16 cellular contexts compared by ENCODE assay signal in the genomic region with DNA sequence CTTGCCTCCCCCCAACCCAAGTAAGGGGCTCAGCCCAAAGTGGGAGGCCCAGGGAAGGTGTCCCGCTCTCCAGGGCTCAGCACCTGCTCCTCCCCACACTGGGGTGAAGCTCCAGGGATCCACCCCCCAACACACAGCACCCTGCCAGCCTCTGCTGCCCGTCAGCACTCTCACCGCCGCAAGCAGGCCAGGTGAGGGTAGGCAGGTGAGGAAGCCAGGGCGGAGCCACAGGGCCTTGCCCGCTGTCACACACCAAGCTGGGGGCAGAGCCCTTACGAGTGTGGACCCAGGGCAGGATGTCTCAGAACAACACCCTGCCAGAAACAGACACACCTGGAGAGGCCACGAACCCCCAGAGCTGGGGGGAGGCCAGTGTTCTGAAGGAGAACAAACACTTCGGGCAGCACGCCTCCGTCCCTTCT. TPM values are rescaled to one million over a fixed set of nuclear protein-coding genes. Genes with fewer than 3 reads are reported as not detected.
A peak's percentile ranks its signal among the peaks of the same experiment; 100 is the strongest.
DNase-seq lines count a peak whose midpoint lies in the region; ATAC-seq and TF ChIP-seq lines count a peak whose summit lies in the region.
"Had no signal": no experiment of that assay in that cellular context is flagged by ENCODE, and none has a peak within 500 bp of the region (broad histone marks: within the 10 kb centered on the region; RNA-seq: fewer than 3 reads in every experiment).

No MANE protein-coding gene starts in this region.

- peaks cover 50% of the 10 kb centered on the region for H3K4me1 ChIP-seq in CD4-positive, alpha-beta memory T cell (ENCODE audit: insufficient read depth, low read length)
- H3K4me1 ChIP-seq in esophagus squamous epithelium (peaks cover 28 to 98% (median 57%) of the 10 kb centered on the region in 3 donors), parathyroid adenoma (peaks cover 22% of the 10 kb centered on the region), esophagus muscularis mucosa (peaks cover 11 to 26% (median 23%) of the 10 kb centered on the region in 4 donors)
- H3K4me1 ChIP-seq: gastrocnemius medialis had no signal

- H3K9me3 Mint-ChIP-seq in CD4-positive, alpha-beta memory T cell = no peaks in the 10 kb centered on the region
- no peaks in the 10 kb centered on the region for H3K9me3 Mint-ChIP-seq in activated CD8-positive, alpha-beta memory T cell treated with anti-CD3 and anti-CD28 coated beads, Interleukin-2, amount 10 ng/mL, durations not matched to agents 7 days and 5 days (ENCODE audit: low read depth)

- TF ChIP-seq CTCF in esophagus squamous epithelium (IDR thresholded peaks at IDR 0.05) (no peak), parathyroid adenoma (IDR thresholded peaks at IDR 0.05) (no peak), esophagus muscularis mucosa (IDR thresholded peaks at IDR 0.05) (no peak)

- no peak for ATAC-seq in activated CD8-positive, alpha-beta memory T cell treated with anti-CD3 and anti-CD28 coated beads, Interleukin-2, amount 10 ng/mL, durations not matched to agents 7 days and 5 days
- ATAC-seq: gastrocnemius medialis had no signal

- peak overlapping the region; percentile 34 for H2AFZ ChIP-seq in parathyroid adenoma

- CTCF ChIA-PET in CD4-positive, alpha-beta memory T cell (lab: Charles Lee; ENCODE audit: partially characterized antibody) = no interaction called here
- CTCF ChIA-PET in activated CD8-positive, alpha-beta memory T cell treated with anti-CD3 and anti-CD28 coated beads, Interleukin-2, amount 10 ng/mL, durations not matched to agents 7 days and 5 days (lab: Charles Lee) = no interaction called here

- no peaks in the 10 kb centered on the region for H3K36me3 ChIP-seq in CD4-positive, alpha-beta memory T cell (ENCODE audit: insufficient read depth, low read length)
- H3K36me3 ChIP-seq in esophagus squamous epithelium (no peaks in the 10 kb centered on the region), parathyroid adenoma (ENCODE audit: control insufficient read depth, insufficient read depth, low read length) (no peaks in the 10 kb centered on the region), esophagus muscularis mucosa (no peaks in the 10 kb centered on the region)
- H3K36me3 ChIP-seq: BLaER1 treated with 17β-estradiol and CSF1 and Interleukin-3, amounts not matched to agents 10 nM and 100 nM; gastrocnemius medialis had no signal

- H3K27ac ChIP-seq in CD4-positive, alpha-beta memory T cell (ENCODE audit: low read depth, low read length) = no peak overlapping the region
- H3K27ac ChIP-seq in esophagus squamous epithelium = peak overlapping the region; percentile 76 to 92 (median 86)
- no peak overlapping the region for H3K27ac ChIP-seq in parathyroid adenoma
- no peak overlapping the region for H3K27ac ChIP-seq in esophagus muscularis mucosa (replicated peaks in 1 of 4)
- H3K27ac ChIP-seq: BLaER1 treated with 17β-estradiol and CSF1 and Interleukin-3, amounts not matched to agents 10 nM and 100 nM; gastrocnemius medialis had no signal

- no peak overlapping the region for H3K9ac ChIP-seq in parathyroid adenoma
- H3K9ac ChIP-seq: BLaER1 treated with 17β-estradiol and CSF1 and Interleukin-3, amounts not matched to agents 10 nM and 100 nM had no signal

- no peak overlapping the region for H3K4me3 Mint-ChIP-seq in CD4-positive, alpha-beta memory T cell
- no peak overlapping the region for H3K4me3 Mint-ChIP-seq in activated CD8-positive, alpha-beta memory T cell treated with anti-CD3 and anti-CD28 coated beads, Interleukin-2, amount 10 ng/mL, durations not matched to agents 7 days and 5 days

- no peak for TF ChIP-seq EP300 in esophagus muscularis mucosa (IDR thresholded peaks at IDR 0.05)

- peaks cover 23 to 50% (median 31%) of the 10 kb centered on the region in 4 donors for H3K4me1 Mint-ChIP-seq in CD4-positive, alpha-beta memory T cell
- peaks cover 28% of the 10 kb centered on the region for H3K4me1 Mint-ChIP-seq in activated CD8-positive, alpha-beta memory T cell treated with anti-CD3 and anti-CD28 coated beads, Interleukin-2, amount 10 ng/mL, durations not matched to agents 7 days and 5 days

- no peaks in the 10 kb centered on the region for H3K27me3 ChIP-seq in CD4-positive, alpha-beta memory T cell (ENCODE audit: insufficient read depth, low read length)
- no peaks in the 10 kb centered on the region for H3K27me3 ChIP-seq in esophagus squamous epithelium
- no peaks in the 10 kb centered on the region for H3K27me3 ChIP-seq in parathyroid adenoma (ENCODE audit: control insufficient read depth, insufficient read depth, low read length)
- H3K27me3 ChIP-seq in esophagus muscularis mucosa = no peaks in the 10 kb centered on the region
- H3K27me3 ChIP-seq: BLaER1 treated with 17β-estradiol and CSF1 and Interleukin-3, amounts not matched to agents 10 nM and 100 nM; gastrocnemius medialis had no signal

- H3K4me2 ChIP-seq in parathyroid adenoma (ENCODE audit: low read length) = no peak overlapping the region

- no peak for DNase-seq in CD4-positive, alpha-beta memory T cell
- peak; percentile 4 for DNase-seq in NCI-H69 (lab: John Stamatoyannopoulos, UW)
- DNase-seq in esophagus squamous epithelium (lab: John Stamatoyannopoulos, UW) = no peak
- DNase-seq in activated CD8-positive, alpha-beta memory T cell treated with anti-CD3 and anti-CD28 coated beads, Interleukin-2, amount 10 ng/mL, durations not matched to agents 7 days and 5 days = no peak
- DNase-seq in esophagus muscularis mucosa (ENCODE audit: extremely low spot score) = no peak
- DNase-seq in LoVo (ENCODE audit: low spot score) = no peak
- no peak for DNase-seq in KG1 (lab: John Stamatoyannopoulos, UW)
- DNase-seq: dermis blood vessel endothelial cell; gastrocnemius medialis; NCI-H1048; NCI-H526; occipital lobe; SHP77 treated with DMSO at 0.1 percent for 48 hours; stimulated activated CD4-positive, alpha-beta T cell treated with anti-CD3 and anti-CD28 coated beads, Interleukin-15, amount 100 ng/mL, for 24 hours had no signal

- H3K27me3 Mint-ChIP-seq in CD4-positive, alpha-beta memory T cell = no peaks in the 10 kb centered on the region
- no peaks in the 10 kb centered on the region for H3K27me3 Mint-ChIP-seq in activated CD8-positive, alpha-beta memory T cell treated with anti-CD3 and anti-CD28 coated beads, Interleukin-2, amount 10 ng/mL, durations not matched to agents 7 days and 5 days

- H3K4me3 ChIP-seq in CD4-positive, alpha-beta memory T cell (ENCODE audit: low read length in 2 of 2) = no peak overlapping the region
- H3K4me3 ChIP-seq in esophagus squamous epithelium (no peak overlapping the region), parathyroid adenoma (ENCODE audit: low read depth, low read length) (no peak overlapping the region), esophagus muscularis mucosa (no peak overlapping the region)
- H3K4me3 ChIP-seq: BLaER1 treated with 17β-estradiol and CSF1 and Interleukin-3, amounts not matched to agents 10 nM and 100 nM; gastrocnemius medialis had no signal

- no peaks in the 10 kb centered on the region for H3K9me3 ChIP-seq in CD4-positive, alpha-beta memory T cell (ENCODE audit: control insufficient read depth in 1 of 2, low read length in 2 of 2)
- H3K9me3 ChIP-seq in esophagus squamous epithelium (no peaks in the 10 kb centered on the region), parathyroid adenoma (ENCODE audit: control insufficient read depth, low read length) (no peaks in the 10 kb centered on the region), esophagus muscularis mucosa (no peaks in the 10 kb centered on the region)
- H3K9me3 ChIP-seq: BLaER1 treated with 17β-estradiol and CSF1 and Interleukin-3, amounts not matched to agents 10 nM and 100 nM; gastrocnemius medialis had no signal

- peak in 3 of 4 donors; percentile 13 to 24 (median 18) for TF ChIP-seq POLR2A in esophagus squamous epithelium (IDR thresholded peaks at IDR 0.05)
- TF ChIP-seq POLR2A in esophagus muscularis mucosa (IDR thresholded peaks at IDR 0.05; ENCODE audit: low read depth) = no peak

- no peaks in the 10 kb centered on the region for H3K36me3 Mint-ChIP-seq in CD4-positive, alpha-beta memory T cell
- H3K36me3 Mint-ChIP-seq in activated CD8-positive, alpha-beta memory T cell treated with anti-CD3 and anti-CD28 coated beads, Interleukin-2, amount 10 ng/mL, durations not matched to agents 7 days and 5 days = no peaks in the 10 kb centered on the region

- H3K79me2 ChIP-seq in parathyroid adenoma = no peaks in the 10 kb centered on the region

- peak overlapping the region in 6 of 7 donors; percentile 5 to 83 (median 65) for H3K27ac Mint-ChIP-seq in CD4-positive, alpha-beta memory T cell
- no peak overlapping the region for H3K27ac Mint-ChIP-seq in activated CD8-positive, alpha-beta memory T cell treated with anti-CD3 and anti-CD28 coated beads, Interleukin-2, amount 10 ng/mL, durations not matched to agents 7 days and 5 days

- 54 to 64% methylated on average over 4 to 11 of the region's 11 CpGs for WGBS in esophagus squamous epithelium, 2 donors
- WGBS in esophagus muscularis mucosa = 93% methylated on average over 9 of the region's 11 CpGs

- intact Hi-C loops in CD4-positive, alpha-beta memory T cell (cut with micrococcal nuclease) = no loop called here
- intact Hi-C loops in esophagus squamous epithelium (cut with DNase I) (no loop called here), esophagus muscularis mucosa (cut with DNase I) (no loop called here)

- POLR2A ChIA-PET in CD4-positive, alpha-beta memory T cell (lab: Charles Lee; ENCODE audit: partially characterized antibody) = no interaction called here

RNA-seq across cellular contexts. Expression of a gene that starts 19.5 kb away (rescaled TPM):
- total RNA-seq in CD4-positive, alpha-beta memory T cell = 1 to 10 TPM; 1.6 to 2.4 TPM
- polyA plus RNA-seq in CD4-positive, alpha-beta memory T cell = 1 to 10 TPM; 1.6 to 2.2 TPM
- 10 to 100 TPM; 15.5 to 38.5 (median 31.5) TPM for total RNA-seq in esophagus squamous epithelium
- total RNA-seq in activated CD8-positive, alpha-beta memory T cell treated with anti-CD3 and anti-CD28 coated beads, Interleukin-2, amount 10 ng/mL, durations not matched to agents 7 days and 5 days = not detected
- total RNA-seq in esophagus muscularis mucosa = 10 to 100 TPM in 1 of 4 donors, 1 to 10 TPM in 3; 3.6 to 10.7 (median 6.4) TPM

RNA-seq across cellular contexts. Expression of a gene that starts 19.9 kb away (rescaled TPM):
- 10 to 100 TPM; 48.0 to 49.1 TPM for total RNA-seq in CD4-positive, alpha-beta memory T cell
- 100 to 1,000 TPM; 130 to 181 TPM for polyA plus RNA-seq in CD4-positive, alpha-beta memory T cell
- total RNA-seq in esophagus squamous epithelium (10 to 100 TPM; 44.5 to 75.1 (median 54.6) TPM), esophagus muscularis mucosa (10 to 100 TPM; 58.1 to 77.4 (median 66.9) TPM)
- total RNA-seq in activated CD8-positive, alpha-beta memory T cell treated with anti-CD3 and anti-CD28 coated beads, Interleukin-2, amount 10 ng/mL, durations not matched to agents 7 days and 5 days = 10 to 100 TPM; 24.9 to 30.2 TPM

Comparison
In these comparisons a context has a peak if more than half of its experiments do, and no peak if none do; other contexts are left out.
1. H3K27ac ChIP-seq: peak in esophagus squamous epithelium (4 of 4); none in CD4-positive, alpha-beta memory T cell (single experiment), parathyroid adenoma (single experiment) and esophagus muscularis mucosa (0 of 4).